Comparison of ENCODE assay signal across 11 cellular contexts in the genomic region with DNA sequence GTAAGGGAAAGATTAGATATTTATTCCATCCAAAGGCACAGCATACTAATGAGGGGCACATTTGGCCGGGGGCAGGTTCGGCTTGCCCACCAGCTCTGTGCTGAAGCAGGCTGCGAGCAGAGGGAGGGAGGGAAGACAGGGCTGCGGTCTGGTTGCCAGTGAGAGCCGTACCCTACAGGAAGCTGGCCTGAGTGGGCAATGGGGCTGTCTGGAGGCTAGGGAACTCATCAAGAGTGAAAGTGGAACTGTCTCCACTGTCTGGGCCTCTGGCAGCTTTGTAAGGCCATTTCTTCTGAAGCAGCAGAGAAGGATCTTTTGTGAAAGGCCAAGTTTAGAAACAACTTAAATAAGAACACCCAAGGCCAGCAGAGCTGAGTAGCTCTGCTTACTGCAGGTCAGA. TPM values are rescaled to one million over a fixed set of nuclear protein-coding genes. Genes with fewer than 3 reads are reported as not detected.
DNase-seq lines count a peak whose midpoint lies in the region; ATAC-seq and TF ChIP-seq lines count a peak whose summit lies in the region.
"Had no signal": no experiment of that assay in that cellular context is flagged by ENCODE, and none has a peak within 500 bp of the region (broad histone marks: within the 10 kb centered on the region; RNA-seq: fewer than 3 reads in every experiment).

No MANE protein-coding gene starts in this region.

- H3K36me3 ChIP-seq in left lung (no peaks in the 10 kb centered on the region), breast epithelium (no peaks in the 10 kb centered on the region)

- TF ChIP-seq POLR2A in breast epithelium (IDR thresholded peaks at IDR 0.05) = no peak

- H3K27me3 ChIP-seq in left lung (no peaks in the 10 kb centered on the region), breast epithelium (no peaks in the 10 kb centered on the region)

- H3K4me1 ChIP-seq in left lung (peaks cover 0 to 7% of the 10 kb centered on the region in 2 donors), breast epithelium (no peaks in the 10 kb centered on the region)

- TF ChIP-seq CTCF in GM13977 (IDR thresholded peaks at IDR 0.05; ENCODE audit: extremely low read depth, insufficient read depth, missing control alignments) = no peak
- TF ChIP-seq CTCF in left lung (IDR thresholded peaks at IDR 0.05) = no peak
- no peak for TF ChIP-seq CTCF in breast epithelium (IDR thresholded peaks at IDR 0.05)

- peak; percentile 44 for DNase-seq in GM13977 (ENCODE audit: low spot score)
- DNase-seq in left lung = peak in 1 of 2 donors; percentile 53
- no peak for DNase-seq in activated CD4-positive, alpha-beta T cell treated with anti-CD3 and anti-CD28 coated beads for 4 hours
- no peak for DNase-seq in breast epithelium (ENCODE audit: low spot score in 2 of 2)
- no peak for DNase-seq in NCI-H1417 (lab: John Stamatoyannopoulos, UW)
- no peak for DNase-seq in DMS114 treated with DMSO at 0.1 percent for 48 hours (lab: John Stamatoyannopoulos, UW; ENCODE audit: unreplicated experiment)
- DNase-seq: GOT3, occipital lobe had no signal

- intact Hi-C loops in left lung (cut with DNase I) (no loop called here), breast epithelium (cut with DNase I; ENCODE audit: low total_unique reads) (no loop called here)

- ATAC-seq in GM21390 (IDR thresholded peaks at IDR 0.05; ENCODE audit: unreplicated experiment) (peak; percentile 82), HG03460 (IDR thresholded peaks at IDR 0.05; ENCODE audit: unreplicated experiment) (peak; percentile 86), left lung (peak; percentile 76)

- in situ Hi-C loops in GM13977 (cut with MboI; ENCODE audit: low pct_unique_long_range_greater_than_20kb, low sequenced_read_pairs, unreplicated experiment) = no loop called here

- no peaks in the 10 kb centered on the region for H3K9me3 ChIP-seq in left lung
- H3K9me3 ChIP-seq in breast epithelium = no peaks in the 10 kb centered on the region

- H3K27ac ChIP-seq in left lung (peak overlapping the region; percentile 39), breast epithelium (no peak overlapping the region)

- no peak overlapping the region for H3K4me3 ChIP-seq in left lung
- H3K4me3 ChIP-seq in breast epithelium = no peak overlapping the region

RNA-seq across cellular contexts. Expression of a gene that starts 27.0 kb away (rescaled TPM):
- total RNA-seq in left lung = not detected
- under 1 TPM; under 0.01 to 0.15 (median under 0.01) TPM for total RNA-seq in breast epithelium
- total RNA-seq: SK-MEL-5 had no signal

Comparison
In these comparisons a context has a peak if more than half of its experiments do, and no peak if none do; other contexts are left out.
1. H3K27ac ChIP-seq: peak in left lung (2 of 2); none in breast epithelium (0 of 2).
2. Peak in every context shown above with its lines, with median percentiles within 50 percentile points of each other: ATAC-seq.